37 cellular contexts compared by ENCODE assay signal in genomic region chr12:64347630-64348029, GRCh38. TPM values are rescaled to one million over a fixed set of nuclear protein-coding genes. Genes with fewer than 3 reads are reported as not detected.
"Had no signal": no experiment of that assay in that cellular context is flagged by ENCODE, and none has a peak within 500 bp of the region (broad histone marks: within the 10 kb centered on the region; RNA-seq: fewer than 3 reads in every experiment).

No MANE protein-coding gene starts in this region.

- H3K27ac ChIP-seq: adrenal gland, body of pancreas, brain microvascular endothelial cell, breast epithelium, VCaP had no signal

- H3K36me3 ChIP-seq: adrenal gland, brain microvascular endothelial cell, breast epithelium had no signal

- H3K9me3 ChIP-seq: adrenal gland, body of pancreas had no signal

- H3K36me3 Mint-ChIP-seq: activated CD4-positive, alpha-beta memory T cell treated with anti-CD3 and anti-CD28 coated beads for 36 hours had no signal

- H3K27ac Mint-ChIP-seq: activated B cell treated with CpG ODN at 0.5 μM for 24 hours; activated CD4-positive, alpha-beta memory T cell treated with anti-CD3 and anti-CD28 coated beads for 36 hours; activated CD4-positive, alpha-beta T cell treated with anti-CD3 and anti-CD28 coated beads, Interleukin-2, amount 10 ng/mL, durations not matched to agents 24 days and 14 days; activated CD8-positive, alpha-beta T cell treated with anti-CD3 and anti-CD28 coated beads for 36 hours; activated naive CD4-positive, alpha-beta T cell treated with anti-CD3 and anti-CD28 coated beads for 36 hours; activated naive CD4-positive, alpha-beta T cell treated with anti-CD3 and anti-CD28 coated beads, Interleukin-2, amount 50 U/mL, for 72 hours; activated naive CD8-positive, alpha-beta T cell treated with anti-CD3 and anti-CD28 coated beads for 36 hours; activated T-cell treated with anti-CD3 and anti-CD28 coated beads, Interleukin-2, amount 50 U/mL, for 72 hours; activated T-helper 1 cell treated with anti-CD3 and anti-CD28 coated beads, Interleukin-12 subunit alpha, Interleukin-12 subunit beta, Interleukin-2, Interleukin-4 antibody, amounts not matched to agents 30 ng/mL and 10 ng/mL and 1 ng/mL, durations not matched to agents 14 hours and 24 hours and 36 hours; activated T-helper 17 cell treated with anti-CD3 and anti-CD28 coated beads, Interleukin-2, amount 50 U/mL, for 72 hours; T-helper 17 cell; T-helper 2 cell treated with Interferon-gamma antibody and Interleukin-4, amounts not matched to agents 5 μg/mL and 100 μg/mL, for 36 hours had no signal

- FAIRE-seq: astrocyte, TTC549 had no signal

- DNase-seq: activated B cell treated with CpG ODN at 0.5 μM for 24 hours; activated CD4-positive, alpha-beta memory T cell treated with anti-CD3 and anti-CD28 coated beads for 36 hours; activated CD4-positive, alpha-beta T cell treated with anti-CD3 and anti-CD28 coated beads for 4 hours; activated CD4-positive, alpha-beta T cell treated with anti-CD3 and anti-CD28 coated beads, Interleukin-2, amount 10 ng/mL, durations not matched to agents 24 days and 14 days; activated CD4-positive, alpha-beta T cell treated with anti-CD3 and anti-CD28 coated beads, Interleukin-2, amount 50 U/mL, for 1 hour; activated CD4-positive, alpha-beta T cell treated with anti-CD3 and anti-CD28 coated beads, Interleukin-2, amount 50 U/mL, for 4 hours; activated CD4-positive, CD25-positive, alpha-beta regulatory T cell treated with anti-CD3 and anti-CD28 coated beads, Interleukin-2, amount 50 U/mL, for 72 hours; activated CD8-positive, alpha-beta memory T cell treated with anti-CD3 and anti-CD28 coated beads, Interleukin-2, amount 50 U/mL, for 4 hours; activated CD8-positive, alpha-beta T cell treated with anti-CD3 and anti-CD28 coated beads for 36 hours; activated effector memory CD4-positive, alpha-beta T cell treated with anti-CD3 and anti-CD28 coated beads, Interleukin-2, amount 50 U/mL, for 16 hours; activated gamma-delta T cell treated with Interleukin-2 at 50 U/mL for 16 hours; activated naive CD4-positive, alpha-beta T cell; activated naive CD4-positive, alpha-beta T cell treated with anti-CD3 and anti-CD28 coated beads for 36 hours; activated naive CD4-positive, alpha-beta T cell treated with anti-CD3 and anti-CD28 coated beads, Interleukin-2, amount 50 U/mL, for 16 hours; activated naive CD8-positive, alpha-beta T cell treated with anti-CD3 and anti-CD28 coated beads for 36 hours; activated T-cell treated with anti-CD3 and anti-CD28 coated beads for 4 hours; activated T-cell treated with anti-CD3 and anti-CD28 coated beads, Interleukin-2, amount 50 U/mL, for 1 hour; activated T-cell treated with anti-CD3 and anti-CD28 coated beads, Interleukin-2, amount 50 U/mL, for 4 hours; activated T-cell treated with anti-CD3 and anti-CD28 coated beads, Interleukin-2, amount 50 U/mL, for 72 hours; adrenal gland; amniotic stem cell; aorta; body of pancreas; brain microvascular endothelial cell; central memory CD4-positive, alpha-beta T cell; T-helper 17 cell; T-helper 9 cell had no signal

- H3K4me1 Mint-ChIP-seq: activated B cell treated with CpG ODN at 0.5 μM for 24 hours; activated CD4-positive, alpha-beta T cell treated with anti-CD3 and anti-CD28 coated beads, Interleukin-2, amount 10 ng/mL, durations not matched to agents 24 days and 14 days; activated naive CD8-positive, alpha-beta T cell treated with anti-CD3 and anti-CD28 coated beads for 36 hours; activated T-helper 17 cell treated with anti-CD3 and anti-CD28 coated beads, Interleukin-2, amount 50 U/mL, for 72 hours; T-helper 17 cell had no signal

- H3K4me1 ChIP-seq: adrenal gland, body of pancreas, breast epithelium had no signal

- H3K27me3 ChIP-seq: adrenal gland, body of pancreas, brain microvascular endothelial cell, breast epithelium had no signal

- H3K27me3 Mint-ChIP-seq: activated CD4-positive, alpha-beta memory T cell treated with anti-CD3 and anti-CD28 coated beads for 36 hours; activated naive CD8-positive, alpha-beta T cell treated with anti-CD3 and anti-CD28 coated beads for 36 hours; activated T-helper 17 cell treated with anti-CD3 and anti-CD28 coated beads, Interleukin-2, amount 50 U/mL, for 72 hours; T-helper 17 cell had no signal

- H3K4me3 Mint-ChIP-seq: activated B cell treated with CpG ODN at 0.5 μM for 24 hours; activated CD4-positive, alpha-beta memory T cell treated with anti-CD3 and anti-CD28 coated beads for 36 hours; activated CD4-positive, alpha-beta T cell treated with anti-CD3 and anti-CD28 coated beads, Interleukin-2, amount 10 ng/mL, durations not matched to agents 24 days and 14 days; activated CD8-positive, alpha-beta T cell treated with anti-CD3 and anti-CD28 coated beads for 36 hours; activated naive CD4-positive, alpha-beta T cell treated with anti-CD3 and anti-CD28 coated beads for 36 hours; activated naive CD8-positive, alpha-beta T cell treated with anti-CD3 and anti-CD28 coated beads for 36 hours; activated T-cell treated with anti-CD3 and anti-CD28 coated beads, Interleukin-2, amount 50 U/mL, for 4 hours; activated T-cell treated with anti-CD3 and anti-CD28 coated beads, Interleukin-2, amount 50 U/mL, for 72 hours; activated T-helper 1 cell treated with anti-CD3 and anti-CD28 coated beads, Interleukin-12 subunit alpha, Interleukin-12 subunit beta, Interleukin-2, Interleukin-4 antibody, amounts not matched to agents 30 ng/mL and 10 ng/mL and 1 ng/mL, durations not matched to agents 14 hours and 24 hours and 36 hours; activated T-helper 17 cell treated with anti-CD3 and anti-CD28 coated beads, Interleukin-2, amount 50 U/mL, for 72 hours; T-helper 17 cell; T-helper 2 cell treated with Interferon-gamma antibody and Interleukin-4, amounts not matched to agents 5 μg/mL and 100 μg/mL, for 36 hours had no signal

- H3K4me3 ChIP-seq: adrenal gland, body of pancreas, breast epithelium had no signal

- H3K9me3 Mint-ChIP-seq: activated T-cell treated with anti-CD3 and anti-CD28 coated beads, Interleukin-2, amount 50 U/mL, for 72 hours had no signal

- ATAC-seq: activated CD8-positive, alpha-beta T cell treated with anti-CD3 and anti-CD28 coated beads for 36 hours; activated naive CD4-positive, alpha-beta T cell treated with anti-CD3 and anti-CD28 coated beads, Interleukin-2, amount 50 U/mL, for 72 hours; activated T-cell treated with anti-CD3 and anti-CD28 coated beads, Interleukin-2, amount 50 U/mL, for 4 hours; activated T-cell treated with anti-CD3 and anti-CD28 coated beads, Interleukin-2, amount 50 U/mL, for 72 hours; activated T-helper 17 cell treated with anti-CD3 and anti-CD28 coated beads, Interleukin-2, amount 50 U/mL, for 72 hours; body of pancreas; T-helper 17 cell had no signal

RNA-seq across cellular contexts. Expression of gene C12orf56, which starts 42.9 kb away (rescaled TPM):
- total RNA-seq: activated B cell treated with CpG ODN at 0.5 μM for 24 hours; activated CD4-positive, alpha-beta memory T cell treated with anti-CD3 and anti-CD28 coated beads for 36 hours; activated CD4-positive, alpha-beta T cell treated with anti-CD3 and anti-CD28 coated beads, Interleukin-2, amount 10 ng/mL, durations not matched to agents 24 days and 14 days; activated CD8-positive, alpha-beta memory T cell treated with anti-CD3 and anti-CD28 coated beads for 36 hours; activated CD8-positive, alpha-beta T cell treated with anti-CD3 and anti-CD28 coated beads for 36 hours; activated naive CD4-positive, alpha-beta T cell treated with anti-CD3 and anti-CD28 coated beads for 36 hours; activated naive CD4-positive, alpha-beta T cell treated with anti-CD3 and anti-CD28 coated beads, Interleukin-2, amount 50 U/mL, for 72 hours; activated naive CD8-positive, alpha-beta T cell treated with anti-CD3 and anti-CD28 coated beads for 36 hours; activated T-cell treated with anti-CD3 and anti-CD28 coated beads, Interleukin-2, amount 50 U/mL, for 4 hours; activated T-cell treated with anti-CD3 and anti-CD28 coated beads, Interleukin-2, amount 50 U/mL, for 72 hours; activated T-helper 1 cell treated with anti-CD3 and anti-CD28 coated beads, Interleukin-12 subunit alpha, Interleukin-12 subunit beta, Interleukin-2, Interleukin-4 antibody, amounts not matched to agents 30 ng/mL and 10 ng/mL and 1 ng/mL, durations not matched to agents 14 hours and 24 hours and 36 hours; activated T-helper 17 cell treated with anti-CD3 and anti-CD28 coated beads, Interleukin-2, amount 50 U/mL, for 72 hours; adrenal gland; aorta; astrocyte; body of pancreas; breast epithelium; cardiac septum had no signal
